In genomic region chr6:142797159-142797558, GRCh38 we compare ENCODE assay signal across 22 cellular contexts.
"Had no signal": no experiment of that assay in that cellular context is flagged by ENCODE, and none has a peak within 500 bp of the region (broad histone marks: within the 10 kb centered on the region; RNA-seq: fewer than 3 reads in every experiment).

No MANE protein-coding gene starts in this region.

- DNase-seq: colonic mucosa; dermis blood vessel endothelial cell; effector CD4-positive, alpha-beta T cell; endodermal cell; left cardiac atrium; left ventricle myocardium inferior; ovary; right cardiac atrium; stimulated activated CD4-positive, alpha-beta T cell treated with anti-CD3 and anti-CD28 coated beads, Interleukin-2, amount 100 ng/mL, for 48 hours; stimulated activated naive CD8-positive, alpha-beta T cell treated with anti-CD3 and anti-CD28 coated beads, Interleukin-15, Interleukin-2, amounts not matched to agents 100 U/mL and 50 U/mL, for 24 hours had no signal

- H3K27ac ChIP-seq: colonic mucosa, gastrocnemius medialis, left ventricle myocardium inferior, lower lobe of right lung, neural progenitor cell, ovary, suprapubic skin, thyroid gland had no signal

- H3K27ac Mint-ChIP-seq: endodermal cell, mesothelial cell of epicardium, neural progenitor cell, type B pancreatic cell had no signal

- H3K9ac ChIP-seq: neural progenitor cell had no signal

- H3K27me3 Mint-ChIP-seq: memory B cell; natural killer cell treated with Interleukin-12 subunit alpha and Interleukin-12 subunit beta and Interleukin-15 and Interleukin-18, amount 100 ng/mL, for 72 hours; type B pancreatic cell had no signal

- H3K9me3 Mint-ChIP-seq: endodermal cell; memory B cell; mesothelial cell of epicardium; natural killer cell treated with Interleukin-12 subunit alpha and Interleukin-12 subunit beta and Interleukin-15 and Interleukin-18, amount 100 ng/mL, for 72 hours; neural progenitor cell; type B pancreatic cell had no signal

- H3K27me3 ChIP-seq: colonic mucosa, gastrocnemius medialis, neural progenitor cell, ovary, suprapubic skin, thyroid gland had no signal

- H3K4me3 Mint-ChIP-seq: endodermal cell; mesothelial cell of epicardium; natural killer cell treated with Interleukin-12 subunit alpha and Interleukin-12 subunit beta and Interleukin-15 and Interleukin-18, amount 100 ng/mL, for 72 hours; neural progenitor cell; type B pancreatic cell had no signal

- H3K4me2 ChIP-seq: neural progenitor cell, smooth muscle cell had no signal

- H3K4me3 ChIP-seq: colonic mucosa, gastrocnemius medialis, left ventricle myocardium inferior, lower lobe of right lung, neural progenitor cell, ovary, smooth muscle cell, suprapubic skin, thyroid gland had no signal

- H3K36me3 ChIP-seq: colonic mucosa, gastrocnemius medialis, left ventricle myocardium inferior, lower lobe of right lung, neural progenitor cell, ovary, suprapubic skin, thyroid gland had no signal

- H3K36me3 Mint-ChIP-seq: neural progenitor cell had no signal

- H3K4me1 Mint-ChIP-seq: endodermal cell, neural progenitor cell had no signal

- ATAC-seq: esophagus mucosa; stimulated activated naive CD8-positive, alpha-beta T cell treated with anti-CD3 and anti-CD28 coated beads, Interleukin-15, Interleukin-2, amounts not matched to agents 100 U/mL and 50 U/mL, for 24 hours had no signal

- H3K9me3 ChIP-seq: colonic mucosa, gastrocnemius medialis, left ventricle myocardium inferior, lower lobe of right lung, ovary, suprapubic skin, thyroid gland had no signal

- FAIRE-seq: urothelium cell line had no signal

- H2AFZ ChIP-seq: neural progenitor cell had no signal

- H3K4me1 ChIP-seq: colonic mucosa, neural progenitor cell had no signal
